In the genomic region with DNA sequence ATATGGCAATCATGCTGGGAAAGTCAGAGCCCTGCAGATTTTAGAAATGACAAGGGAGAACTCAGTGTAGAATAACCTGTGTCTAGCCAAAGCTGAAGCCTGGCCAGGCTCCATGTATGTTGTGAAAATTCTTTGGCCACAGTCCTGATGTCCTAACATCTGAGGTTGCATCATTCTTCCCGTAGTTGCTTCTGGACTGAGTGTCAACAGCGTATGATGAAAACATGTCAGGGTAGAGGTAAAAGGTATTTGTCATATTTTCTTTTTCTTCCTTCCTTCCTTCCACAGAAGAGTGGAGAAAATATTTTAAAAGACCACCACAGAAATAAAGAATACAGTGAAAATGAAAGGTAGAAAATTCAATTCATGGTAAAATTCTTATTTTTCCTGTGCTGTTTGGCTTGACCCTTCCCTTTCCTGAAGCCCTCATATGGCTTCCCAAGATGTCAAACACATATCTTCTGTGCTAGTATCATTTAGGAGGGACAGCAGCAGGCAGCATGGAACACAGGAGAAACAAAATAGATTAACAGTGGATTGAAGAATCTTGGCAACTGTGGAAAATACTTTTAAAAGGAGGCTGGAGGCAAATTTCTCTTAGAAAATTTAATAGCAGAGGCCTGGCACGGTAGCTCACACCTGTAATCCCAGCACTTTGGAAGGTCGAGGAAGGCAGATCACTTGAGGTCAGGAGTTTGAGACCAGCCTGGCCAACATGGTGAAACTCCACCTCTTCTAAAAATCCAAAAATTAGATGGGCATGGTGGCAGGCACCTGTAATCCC, we compare ENCODE assay signal across 10 cellular contexts.
A peak's percentile ranks its signal among the peaks of the same experiment; 100 is the strongest.
DNase-seq lines count a peak whose midpoint lies in the region; ATAC-seq and TF ChIP-seq lines count a peak whose summit lies in the region.
"Had no signal": no experiment of that assay in that cellular context is flagged by ENCODE, and none has a peak within 500 bp of the region (broad histone marks: within the 10 kb centered on the region; RNA-seq: fewer than 3 reads in every experiment).

No MANE protein-coding gene starts in this region.

- peaks cover under 1% of the 10 kb centered on the region for H3K27me3 Mint-ChIP-seq in nephron (ENCODE audit: low read depth)
- H3K27me3 Mint-ChIP-seq in effector memory CD8-positive, alpha-beta T cell: peaks cover 11 to 14% of the 10 kb centered on the region in 2 donors

- H3K9me3 Mint-ChIP-seq in nephron: no peaks in the 10 kb centered on the region
- no peaks in the 10 kb centered on the region for H3K9me3 Mint-ChIP-seq in effector memory CD8-positive, alpha-beta T cell
- H3K9me3 Mint-ChIP-seq: activated naive CD4-positive, alpha-beta T cell treated with anti-CD3 and anti-CD28 coated beads, Interleukin-2, amount 50 U/mL, for 24 hours; CD4-positive, alpha-beta T cell had no signal

- no peak overlapping the region for H3K4me3 ChIP-seq in NB4 (ENCODE audit: low read depth, low read length)

- peak overlapping the region in 2 of 3 experiments; percentile 68 to 84 for H3K27ac Mint-ChIP-seq in nephron
- peak overlapping the region in 1 of 2 donors; percentile 38 for H3K27ac Mint-ChIP-seq in effector memory CD8-positive, alpha-beta T cell
- H3K27ac Mint-ChIP-seq: activated naive CD4-positive, alpha-beta T cell treated with anti-CD3 and anti-CD28 coated beads, Interleukin-2, amount 50 U/mL, for 24 hours; CD4-positive, alpha-beta T cell had no signal

- H3K27ac ChIP-seq in epithelial cell of prostate: peak overlapping the region; percentile 91

- no peak for TF ChIP-seq POLR2A in NB4 (IDR thresholded peaks at IDR 0.05; ENCODE audit: extremely low read depth, insufficient read length)

- no peaks in the 10 kb centered on the region for H3K36me3 Mint-ChIP-seq in nephron (ENCODE audit: low read depth)
- H3K36me3 Mint-ChIP-seq in effector memory CD8-positive, alpha-beta T cell (ENCODE audit: insufficient read depth): no peaks in the 10 kb centered on the region
- H3K36me3 Mint-ChIP-seq: activated naive CD4-positive, alpha-beta T cell treated with anti-CD3 and anti-CD28 coated beads, Interleukin-2, amount 50 U/mL, for 24 hours had no signal

- DNase-seq in AG08396 (ENCODE audit: low spot score) (peak; percentile 49), NB4 (ENCODE audit: low read depth) (peak; percentile 80), epithelial cell of prostate (ENCODE audit: low read depth, low spot score) (no peak), superior temporal gyrus (ENCODE audit: extremely low spot score) (no peak)
- DNase-seq in effector memory CD8-positive, alpha-beta T cell: no peak
- DNase-seq: CD4-positive, alpha-beta T cell had no signal

- TF ChIP-seq CTCF in NB4 (IDR thresholded peaks at IDR 0.05; ENCODE audit: low read depth, low read length) (no peak), nephron (IDR thresholded peaks at IDR 0.05; ENCODE audit: unreplicated experiment in 3 of 3) (no peak)

- no peak overlapping the region for H3K4me3 Mint-ChIP-seq in nephron
- no peak overlapping the region for H3K4me3 Mint-ChIP-seq in effector memory CD8-positive, alpha-beta T cell
- H3K4me3 Mint-ChIP-seq: activated naive CD4-positive, alpha-beta T cell treated with anti-CD3 and anti-CD28 coated beads, Interleukin-2, amount 50 U/mL, for 24 hours; CD4-positive, alpha-beta T cell had no signal

- ATAC-seq in HG03571 (IDR thresholded peaks at IDR 0.05; ENCODE audit: unreplicated experiment): no peak
- no peak for ATAC-seq in effector memory CD8-positive, alpha-beta T cell (replicated peaks)
- ATAC-seq in HG03442 (IDR thresholded peaks at IDR 0.05; ENCODE audit: unreplicated experiment): no peak

- peaks cover 25% of the 10 kb centered on the region for H3K4me1 Mint-ChIP-seq in nephron
- H3K4me1 Mint-ChIP-seq in effector memory CD8-positive, alpha-beta T cell (ENCODE audit: low read depth in 2 of 2): no peaks in the 10 kb centered on the region
- H3K4me1 Mint-ChIP-seq: activated naive CD4-positive, alpha-beta T cell treated with anti-CD3 and anti-CD28 coated beads, Interleukin-2, amount 50 U/mL, for 24 hours had no signal

Comparison
In these comparisons a context has a peak if more than half of its experiments do, and no peak if none do; other contexts are left out.
1. DNase-seq: peak in AG08396 (single experiment) and NB4 (single experiment); none in epithelial cell of prostate (single experiment), effector memory CD8-positive, alpha-beta T cell (0 of 3) and superior temporal gyrus (single experiment).